In the genomic region with DNA sequence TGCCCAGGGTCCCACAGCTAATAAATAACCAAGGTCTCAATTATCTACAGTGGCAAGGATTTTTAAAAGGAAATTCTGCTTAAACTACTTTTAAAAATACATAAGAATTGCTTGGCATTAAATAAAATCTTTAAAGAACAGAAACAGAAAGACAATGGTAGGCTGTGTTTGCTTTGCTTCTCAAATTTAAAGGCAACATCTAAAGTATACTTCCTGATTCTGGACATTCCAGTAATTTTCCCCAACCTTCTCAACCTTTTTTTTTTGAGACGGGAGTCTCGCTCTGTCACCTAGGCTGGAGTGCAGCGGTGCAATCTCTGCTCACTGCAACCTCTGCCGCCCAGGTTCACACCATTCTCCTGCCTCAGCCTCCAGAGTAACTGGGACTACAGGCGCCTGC, we compare ENCODE assay signal across 26 cellular contexts. TPM values are rescaled to one million over a fixed set of nuclear protein-coding genes. Genes with fewer than 3 reads are reported as not detected.
"Had no signal": no experiment of that assay in that cellular context is flagged by ENCODE, and none has a peak within 500 bp of the region (broad histone marks: within the 10 kb centered on the region; RNA-seq: fewer than 3 reads in every experiment).

No MANE protein-coding gene starts in this region.

- H3K27ac Mint-ChIP-seq: activated CD4-positive, alpha-beta memory T cell treated with anti-CD3 and anti-CD28 coated beads, Interleukin-2, amount 10 ng/mL, durations not matched to agents 7 days and 5 days; activated CD4-positive, alpha-beta T cell treated with anti-CD3 and anti-CD28 coated beads for 36 hours; activated naive CD4-positive, alpha-beta T cell treated with anti-CD3 and anti-CD28 coated beads for 36 hours; brain had no signal

- H3K36me3 ChIP-seq: WERI-Rb-1 had no signal

- ATAC-seq: activated CD4-positive, alpha-beta T cell treated with anti-CD3 and anti-CD28 coated beads for 36 hours; activated T-helper 17 cell treated with anti-CD3 and anti-CD28 coated beads, Interleukin-2, amount 50 U/mL, for 72 hours; T-cell had no signal

- H3K27me3 Mint-ChIP-seq: activated CD4-positive, alpha-beta memory T cell treated with anti-CD3 and anti-CD28 coated beads, Interleukin-2, amount 10 ng/mL, durations not matched to agents 7 days and 5 days; activated CD4-positive, alpha-beta T cell treated with anti-CD3 and anti-CD28 coated beads for 36 hours; activated naive CD8-positive, alpha-beta T cell; activated T-helper 17 cell treated with anti-CD3 and anti-CD28 coated beads, Interleukin-2, amount 50 U/mL, for 72 hours; T-cell had no signal

- FAIRE-seq: astrocyte had no signal

- H3K9me3 Mint-ChIP-seq: activated CD4-positive, alpha-beta memory T cell treated with anti-CD3 and anti-CD28 coated beads, Interleukin-2, amount 10 ng/mL, durations not matched to agents 7 days and 5 days; activated T-helper 17 cell treated with anti-CD3 and anti-CD28 coated beads, Interleukin-2, amount 50 U/mL, for 72 hours; T-cell had no signal

- H3K27ac ChIP-seq: SK-N-MC, WERI-Rb-1 had no signal

- DNase-seq: activated CD4-positive, alpha-beta memory T cell treated with anti-CD3 and anti-CD28 coated beads, Interleukin-2, amount 10 ng/mL, durations not matched to agents 7 days and 5 days; activated CD4-positive, alpha-beta T cell treated with anti-CD3 and anti-CD28 coated beads for 36 hours; activated CD4-positive, alpha-beta T cell treated with anti-CD3 and anti-CD28 coated beads, Interleukin-2, amount 50 U/mL, for 1 hour; activated gamma-delta T cell; activated naive CD4-positive, alpha-beta T cell treated with anti-CD3 and anti-CD28 coated beads for 36 hours; activated T-cell treated with anti-CD3 and anti-CD28 coated beads for 4 hours; activated T-cell treated with anti-CD3 and anti-CD28 coated beads, Interleukin-2, amount 50 U/mL, for 48 hours; amygdala; Kasumi-1; NCI-H1048; NCI-H146; NCI-H187 treated with DMSO at 0.1 percent for 48 hours; NCI-H2081 treated with DMSO at 0.1 percent for 48 hours; NCI-H446; NCI-H524; T-cell; WERI-Rb-1 had no signal

- H3K4me3 Mint-ChIP-seq: activated CD4-positive, alpha-beta memory T cell treated with anti-CD3 and anti-CD28 coated beads, Interleukin-2, amount 10 ng/mL, durations not matched to agents 7 days and 5 days; activated CD4-positive, alpha-beta T cell treated with anti-CD3 and anti-CD28 coated beads for 36 hours; activated naive CD4-positive, alpha-beta T cell treated with anti-CD3 and anti-CD28 coated beads for 36 hours; activated naive CD8-positive, alpha-beta T cell; T-cell had no signal

- H3K4me3 ChIP-seq: SK-N-MC had no signal

RNA-seq across cellular contexts. Expression of a gene that starts 11.8 kb away (rescaled TPM):
- total RNA-seq: astrocyte; M059J; OCI-LY7; RPMI7951; T-cell; T-helper 2 cell treated with Interferon-gamma antibody and Interleukin-4, amounts not matched to agents 100 ng/mL and 5 ng/mL, for 36 hours had no signal
